Comparison of ENCODE assay signal across 8 cellular contexts in the genomic region with DNA sequence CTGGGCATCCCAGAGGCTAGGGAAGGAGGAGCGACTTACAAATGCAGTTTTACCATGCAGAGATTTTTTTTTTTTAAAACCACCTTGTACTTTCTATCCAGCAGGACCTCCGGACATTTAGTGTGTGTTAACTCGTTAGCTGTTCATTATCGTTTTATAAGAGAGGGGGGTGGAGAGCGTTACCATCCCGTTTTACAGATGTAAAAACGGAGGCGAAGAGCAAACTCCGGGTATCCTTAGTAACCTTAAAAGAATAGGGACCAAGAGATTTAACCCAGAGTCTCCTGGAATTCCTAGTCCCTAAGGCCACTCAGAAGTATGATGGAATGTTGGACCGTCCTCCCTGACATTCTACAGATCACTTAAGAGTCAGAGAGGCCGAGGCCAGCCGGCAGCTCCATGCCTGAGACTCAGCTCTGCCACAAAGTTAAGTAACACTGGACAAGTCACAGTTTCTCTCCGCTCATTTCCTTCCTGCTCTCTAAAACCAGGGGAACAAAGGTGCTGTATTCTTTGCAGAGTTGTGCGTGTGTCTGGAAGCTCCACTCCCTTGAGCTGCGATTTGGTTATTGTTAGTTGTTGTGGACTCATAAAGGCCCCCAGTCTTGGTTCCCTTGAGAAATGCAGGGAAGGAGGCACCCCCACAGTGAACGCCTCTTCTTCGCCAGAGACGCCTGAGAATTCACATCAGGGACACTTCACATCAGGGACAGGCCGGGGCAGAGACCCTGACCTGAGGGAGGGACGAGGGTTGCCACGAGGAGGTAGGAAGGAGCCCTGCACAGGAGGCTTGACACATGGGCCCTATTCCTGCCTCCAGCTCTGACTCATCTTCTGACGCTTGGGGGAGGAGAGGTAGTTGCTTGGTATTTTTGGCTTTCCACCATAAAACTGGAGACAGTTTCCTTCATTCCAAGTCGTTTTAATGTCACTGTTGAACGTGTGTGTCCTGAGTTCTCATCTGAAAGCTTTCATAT. TPM values are rescaled to one million over a fixed set of nuclear protein-coding genes. Genes with fewer than 3 reads are reported as not detected.
DNase-seq lines count a peak whose midpoint lies in the region; ATAC-seq, FAIRE-seq and TF ChIP-seq lines count a peak whose summit lies in the region.

No MANE protein-coding gene starts in this region.

- H3K27ac ChIP-seq in ACC112 (ENCODE audit: low read depth, low read length) (peak overlapping the region; percentile 88), RWPE2 (ENCODE audit: poor library complexity, severe bottlenecking) (peak overlapping the region; percentile 94)

- H3K36me3 ChIP-seq in ACC112 (ENCODE audit: insufficient read depth, low read length) (no peaks in the 10 kb centered on the region), RWPE2 (ENCODE audit: low read depth) (peaks cover 10% of the 10 kb centered on the region; the same call in 1 of the 2 replicates), bronchial epithelial cell (ENCODE audit: control insufficient read depth, insufficient read depth, low read length) (peaks cover 4% of the 10 kb centered on the region)

- DNase-seq in RWPE2 (ENCODE audit: low spot score): peak; percentile 87
- peak; percentile 83 for DNase-seq in bronchial epithelial cell (ENCODE audit: low read depth)
- DNase-seq in iris pigment epithelial cell (ENCODE audit: low read depth): peak; percentile 86
- DNase-seq in stimulated activated CD4-positive, alpha-beta T cell treated with anti-CD3 and anti-CD28 coated beads, Interleukin-2, amount 100 ng/mL, for 48 hours: peak; percentile 7 to 17
- DNase-seq in cerebellar nuclear complex (lab: John Stamatoyannopoulos, UW): no peak
- DNase-seq in NCI-H510A (lab: John Stamatoyannopoulos, UW): no peak

- peak; percentile 36 for TF ChIP-seq POLR2A in GM18505 (IDR thresholded peaks at IDR 0.05; ENCODE audit: borderline replicate concordance, extremely low read depth, insufficient read depth, insufficient read length)

- ATAC-seq in GM18505 (IDR thresholded peaks at IDR 0.05; ENCODE audit: unreplicated experiment) (no peak), RWPE2 (ENCODE audit: low read depth) (peak; percentile 55)

- H3K27me3 ChIP-seq in ACC112 (ENCODE audit: insufficient read depth, low read length): no peaks in the 10 kb centered on the region
- H3K27me3 ChIP-seq in RWPE2 (ENCODE audit: insufficient read depth, poor library complexity, severe bottlenecking): no peaks in the 10 kb centered on the region
- H3K27me3 ChIP-seq in bronchial epithelial cell (ENCODE audit: control insufficient read depth, insufficient read depth, low read length): no peaks in the 10 kb centered on the region

- no peaks in the 10 kb centered on the region for H3K9me3 ChIP-seq in RWPE2 (ENCODE audit: severe bottlenecking)

- TF ChIP-seq CTCF in RWPE2 (IDR thresholded peaks at IDR 0.05; ENCODE audit: poor library complexity, severe bottlenecking): no peak
- no peak for TF ChIP-seq CTCF in bronchial epithelial cell (IDR thresholded peaks at IDR 0.05; ENCODE audit: insufficient read depth, low read length, severe bottlenecking)

- no peak overlapping the region for H2AFZ ChIP-seq in ACC112 (ENCODE audit: low read length, unreplicated experiment)

- FAIRE-seq in bronchial epithelial cell (lab: Jason Lieb, UNC): no peak

- peaks cover 42% of the 10 kb centered on the region for H3K4me1 ChIP-seq in ACC112 (ENCODE audit: control insufficient read depth, insufficient read depth, low read length, unreplicated experiment)
- H3K4me1 ChIP-seq in RWPE2 (ENCODE audit: insufficient read depth, poor library complexity, severe bottlenecking): peaks cover 29% of the 10 kb centered on the region

- peaks cover 56% of the 10 kb centered on the region for H3K79me2 ChIP-seq in ACC112 (ENCODE audit: control insufficient read depth, insufficient read depth, low read length, unreplicated experiment)

- H3K4me3 ChIP-seq in ACC112 (ENCODE audit: low read depth, low read length): peak overlapping the region; percentile 94
- H3K4me3 ChIP-seq in RWPE2 (ENCODE audit: severe bottlenecking): peak overlapping the region; percentile 44
- peak overlapping the region; percentile 67 for H3K4me3 ChIP-seq in bronchial epithelial cell (ENCODE audit: low read depth, low read length)

RNA-seq across cellular contexts. Expression of a gene that starts 1.2 kb away (rescaled TPM):
- total RNA-seq in bronchial epithelial cell: 68.4 and 79.6 TPM in 2 replicates

Comparison
In these comparisons a context has a peak if more than half of its experiments do, and no peak if none do; other contexts are left out.
1. H3K4me3 ChIP-seq: peak in every context shown above with its lines; median percentile 94 in ACC112; 67 in bronchial epithelial cell; 44 in RWPE2.
2. DNase-seq: peak in RWPE2 (single experiment), bronchial epithelial cell (single experiment), iris pigment epithelial cell (single experiment) and stimulated activated CD4-positive, alpha-beta T cell treated with anti-CD3 and anti-CD28 coated beads, Interleukin-2, amount 100 ng/mL, for 48 hours (2 of 2); none in cerebellar nuclear complex (0 of 2) and NCI-H510A (single experiment).